In the genomic region with DNA sequence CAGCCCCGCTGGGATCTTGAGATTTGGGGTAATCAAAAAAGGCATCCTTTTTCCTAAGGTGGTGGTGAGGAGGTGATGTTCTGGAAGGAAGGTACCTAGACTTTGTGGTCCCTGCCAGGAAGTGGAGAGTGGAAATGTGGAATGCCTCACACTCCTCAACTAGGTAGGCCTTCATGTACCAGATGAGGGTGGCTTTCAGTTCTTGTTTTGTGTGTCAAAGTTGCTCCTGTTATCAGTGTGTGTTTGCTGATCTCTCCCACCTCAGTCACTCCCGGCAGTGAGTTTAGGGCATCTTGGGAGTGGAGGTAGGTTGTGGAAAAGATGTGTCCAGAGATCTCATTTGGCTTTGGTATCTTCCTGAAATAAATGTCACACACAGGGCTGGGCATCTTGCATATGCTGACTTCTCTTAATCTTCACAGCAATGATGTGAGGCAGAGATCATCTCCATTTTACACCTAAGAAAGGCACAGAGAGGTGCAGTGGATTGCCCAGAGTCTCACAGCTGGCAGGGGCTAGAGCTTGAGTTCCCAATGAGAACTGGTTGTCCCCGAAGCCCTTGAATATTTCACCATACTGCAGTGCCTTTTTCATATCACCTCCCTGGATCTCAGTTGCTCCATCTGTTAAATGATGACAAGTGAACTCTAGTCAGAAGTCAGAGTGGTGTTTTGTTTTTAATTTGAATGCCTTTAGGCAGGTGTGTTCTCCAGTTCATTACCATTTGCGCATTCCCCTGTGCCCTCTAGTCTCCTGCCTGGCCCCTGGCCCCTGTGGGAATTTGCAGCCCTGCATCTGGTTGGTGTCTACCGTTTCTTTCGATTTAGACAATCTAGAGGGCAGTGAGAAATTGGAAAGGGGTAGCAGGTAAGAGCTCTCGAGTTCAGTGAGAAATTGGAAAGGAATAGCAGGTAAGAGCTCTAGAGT, we compare ENCODE assay signal across 12 cellular contexts. TPM values are rescaled to one million over a fixed set of nuclear protein-coding genes. Genes with fewer than 3 reads are reported as not detected.
DNase-seq lines count a peak whose midpoint lies in the region; ATAC-seq, FAIRE-seq and TF ChIP-seq lines count a peak whose summit lies in the region.
"Had no signal": no experiment of that assay in that cellular context is flagged by ENCODE, and none has a peak within 500 bp of the region (broad histone marks: within the 10 kb centered on the region; RNA-seq: fewer than 3 reads in every experiment).

No MANE protein-coding gene starts in this region.

- POLR2A ChIA-PET in K562 (lab: Yijun Ruan, JAX) = interaction anchor here (0.6 to 3.5 kb wide), 3 partner anchors 9 to 247 kb away, joined by 3 to 13 read pairs (median 5); no protein-coding TSS in a partner anchor

- FAIRE-seq in K562 (lab: Jason Lieb, UNC) = no peak

- intact Hi-C loops in K562 (cut with micrococcal nuclease) = no loop called here

- in situ Hi-C loops in K562 (cut with MboI) = no loop called here

- H3K27ac ChIP-seq in K562 (ENCODE audit: extremely low read depth, low read depth, low read length) = no peak overlapping the region
- peak overlapping the region; percentile 56 for H3K27ac ChIP-seq in rectal smooth muscle tissue (ENCODE audit: low read depth, low read length)
- H3K27ac ChIP-seq: RWPE1 had no signal

- no peak overlapping the region for H2AFZ ChIP-seq in K562 (ENCODE audit: low read depth, low read length)

- H3K36me3 ChIP-seq in K562 (ENCODE audit: control insufficient read depth, insufficient read depth, low read length) = no peaks in the 10 kb centered on the region
- H3K36me3 ChIP-seq in rectal smooth muscle tissue (ENCODE audit: control insufficient read depth, insufficient read depth, low read length) = no peaks in the 10 kb centered on the region

- no peaks in the 10 kb centered on the region for H3K9me3 ChIP-seq in K562 (replicated peaks; ENCODE audit: control insufficient read depth, insufficient read depth, low read depth, low read length)

- no peak overlapping the region for H3K4me2 ChIP-seq in K562 (ENCODE audit: insufficient read depth, low read length)

- no TSS peak for BruUV-seq in K562 (replicated peaks; lab: Mats Ljungman, UMichigan)

- DNase-seq in GM12865 (ENCODE audit: low read depth) = peak; percentile 73
- DNase-seq in K562 (ENCODE audit: extremely low read depth in 1 of 4, low spot score in 3 of 4) = no peak
- DNase-seq in superior temporal gyrus (ENCODE audit: extremely low spot score) = no peak
- DNase-seq in dedifferentiated amniotic fluid mesenchymal stem cell (ENCODE audit: extremely low spot score) = no peak
- DNase-seq in NCI-H2029 (lab: John Stamatoyannopoulos, UW) = no peak
- DNase-seq: activated naive CD4-positive, alpha-beta T cell; dorsolateral prefrontal cortex had no signal

- no peak overlapping the region for H3K9ac ChIP-seq in K562 (ENCODE audit: insufficient read depth in 1 of 2, low read depth in 2 of 2, low read length in 2 of 2)
- peak overlapping the region; percentile 36 for H3K9ac ChIP-seq in rectal smooth muscle tissue (ENCODE audit: low read length)

- H3K4me1 ChIP-seq in K562 (replicated peaks in 1 of 2; ENCODE audit: control insufficient read depth in 2 of 2, insufficient read depth in 2 of 2, low read length in 2 of 2) (peaks cover 0 to 9% of the 10 kb centered on the region in 2 experiments; a peak in 2 of 5 replicates), rectal smooth muscle tissue (ENCODE audit: control insufficient read depth, insufficient read depth, low read length) (peaks cover 44% of the 10 kb centered on the region)

- TF ChIP-seq CTCF in GM12865 (IDR thresholded peaks at IDR 0.05; ENCODE audit: insufficient read depth, low read depth, low read length, missing control alignments) (no peak), K562 (IDR thresholded peaks at IDR 0.05 in 2 of 3, conservative IDR thresholded peaks at IDR 0.05 in 1 of 3; ENCODE audit: insufficient read depth in 2 of 3, low read depth in 1 of 3, low read length in 3 of 3) (no peak)

- no peaks in the 10 kb centered on the region for H4K20me1 ChIP-seq in K562 (replicated peaks; ENCODE audit: control insufficient read depth, insufficient read depth, low read length)

- TF ChIP-seq RAD21 in K562 (CRISPR knock-in tag; conservative IDR thresholded peaks at IDR 0.05 in 1 of 2, IDR thresholded peaks at IDR 0.05 in 1 of 2) = no peak

- H3K27me3 ChIP-seq in K562 (ENCODE audit: control insufficient read depth in 2 of 2, insufficient read depth in 2 of 2, low read length in 2 of 2) (peaks cover 0 to 11% of the 10 kb centered on the region in 2 experiments; a peak in 2 of 5 replicates), rectal smooth muscle tissue (ENCODE audit: control insufficient read depth, insufficient read depth, low read length) (no peaks in the 10 kb centered on the region)
- H3K27me3 ChIP-seq: dorsolateral prefrontal cortex had no signal

- CTCF ChIA-PET in K562 (lab: Yijun Ruan, JAX; ENCODE audit: low intra/inter-chr PET ratio) = no interaction called here

- WGBS in K562 (ENCODE audit: insufficient coverage, low coverage, missing lambda C conversion rate) = 3% methylated on average over 7 of the region's 7 CpGs

- H3K9me1 ChIP-seq in K562 (ENCODE audit: control insufficient read depth, insufficient read depth, low read length) = no peaks in the 10 kb centered on the region

- peak; percentile 29 for ATAC-seq in HG02759 (IDR thresholded peaks at IDR 0.05; ENCODE audit: unreplicated experiment)
- no peak for ATAC-seq in K562
- ATAC-seq in GM21737 (IDR thresholded peaks at IDR 0.05; ENCODE audit: unreplicated experiment) = no peak
- ATAC-seq: HCT116 had no signal

- no peak for TF ChIP-seq POLR2A in K562 (conservative IDR thresholded peaks at IDR 0.05)

- H3K4me3 ChIP-seq in GM12865 (ENCODE audit: low read depth, low read length) = peak overlapping the region; percentile 14
- no peak overlapping the region for H3K4me3 ChIP-seq in K562
- H3K4me3 ChIP-seq in rectal smooth muscle tissue (ENCODE audit: low read length) = peak overlapping the region; percentile 18

- no peaks in the 10 kb centered on the region for H3K79me2 ChIP-seq in K562 (ENCODE audit: control insufficient read depth, insufficient read depth, low read length)

- no peak for TF ChIP-seq EP300 in K562 (IDR thresholded peaks at IDR 0.05; ENCODE audit: low read length)

TF ChIP-seq in K562, 482 proteins besides CTCF, POLR2A, EP300 and RAD21:
- TF ChIP-seq CEBPG (CRISPR knock-in tag; IDR thresholded peaks at IDR 0.05) (no peak), CEBPG (tag; conservative IDR thresholded peaks at IDR 0.05 in 1 of 2, IDR thresholded peaks at IDR 0.05 in 1 of 2) (0 out of 4 replicates have a peak, but pooled peaks of 1 of the 2 experiments have one; percentile 43), PHF21A (IDR thresholded peaks at IDR 0.05; ENCODE audit: borderline replicate concordance, low read depth) (no peak), MEIS2 (IDR thresholded peaks at IDR 0.05; ENCODE audit: partially characterized antibody) (peak; percentile 11)

RNA-seq across cellular contexts. Expression of a gene that starts 2.9 kb away (rescaled TPM):
- total RNA-seq in K562 (2011; cell fraction: chromatin; rRNA removed; ENCODE audit: low replicate concordance) = 1.0 TPM in 1 of 2 replicates, not detected in the other
- 0.83 and 0.92 TPM in 2 replicates for total RNA-seq in K562 (2011; cell fraction: nucleolus; rRNA removed)
- total RNA-seq in K562 (2011; cell fraction: nucleoplasm; rRNA removed) = 0.59 and 0.92 TPM in 2 replicates
- total RNA-seq in K562 (2014; rRNA removed) (4.9 and 7.4 TPM in 2 replicates), K562 (2014; rRNA removed; fragmentation: Illumina TruSeq; extraction: Trizol) (1.6 and 2.9 TPM in 2 replicates), K562 (2015; rRNA removed; fragmentation: Illumina TruSeq; extraction: Trizol) (5.0 and 6.1 TPM in 2 replicates), K562 (2021) (4.7 and 5.1 TPM in 2 replicates)
- polyA plus RNA-seq in K562 (2011; rRNA removed) (3.0 and 4.6 TPM in 2 replicates), K562 (2014; fragmentation: Illumina TruSeq; extraction: Trizol) (6.2 and 7.0 TPM in 2 replicates), K562 (2014; fragmentation: Nextera tagmentation; extraction: Ambion mirVana) (under 1 TPM; 0.13 to 0.74 TPM), K562 (2014; rRNA removed) (5.7 and 7.6 TPM in 2 replicates)
- polyA plus RNA-seq in K562 (2011; cell fraction: cytosol; rRNA removed) = 6.9 and 7.3 TPM in 2 replicates
- 3.2 and 3.7 TPM in 2 replicates for polyA plus RNA-seq in K562 (2011; cell fraction: nucleus; rRNA removed)
- polyA plus RNA-seq in K562 (2012) = 6.9 and 7.4 TPM in 2 replicates
- 1.9 and 2.4 TPM in 2 replicates for polyA minus RNA-seq in K562 (2011; rRNA and poly(A)+ RNA removed)
- 1.7 and 3.8 TPM in 2 replicates for polyA minus RNA-seq in K562 (2011; cell fraction: cytosol; rRNA and poly(A)+ RNA removed)
- 0.44 and 0.81 TPM in 2 replicates for polyA minus RNA-seq in K562 (2011; cell fraction: nucleus; rRNA and poly(A)+ RNA removed)
